22 cellular contexts compared by ENCODE assay signal in the genomic region with DNA sequence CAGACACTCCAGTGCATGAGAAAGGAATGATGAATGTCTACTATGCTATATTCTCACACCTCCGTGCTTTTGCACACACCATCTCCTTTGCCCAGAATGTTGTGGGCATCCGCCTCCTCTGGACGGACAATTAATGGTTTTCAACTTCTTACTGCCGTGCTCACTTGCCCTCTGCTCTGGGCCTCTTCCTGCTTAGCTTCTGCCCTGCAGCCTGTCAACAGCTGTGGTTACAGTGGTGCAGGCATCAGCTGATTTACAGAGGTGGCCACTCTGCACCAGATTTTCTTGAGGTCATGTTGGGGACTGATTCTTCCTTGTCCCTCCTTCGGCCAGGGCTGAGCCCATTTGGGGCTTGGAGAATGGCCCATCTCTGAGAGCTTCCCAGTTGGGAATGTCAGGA. TPM values are rescaled to one million over a fixed set of nuclear protein-coding genes. Genes with fewer than 3 reads are reported as not detected.
A peak's percentile ranks its signal among the peaks of the same experiment; 100 is the strongest.
DNase-seq lines count a peak whose midpoint lies in the region; ATAC-seq and TF ChIP-seq lines count a peak whose summit lies in the region.
"Had no signal": no experiment of that assay in that cellular context is flagged by ENCODE, and none has a peak within 500 bp of the region (broad histone marks: within the 10 kb centered on the region; RNA-seq: fewer than 3 reads in every experiment).

No MANE protein-coding gene starts in this region.

- peaks cover 23 to 28% of the 10 kb centered on the region in 2 donors for H3K4me1 Mint-ChIP-seq in effector memory CD8-positive, alpha-beta T cell (ENCODE audit: low read depth in 2 of 2)
- H3K4me1 Mint-ChIP-seq in natural killer cell treated with Interleukin-12 subunit alpha and Interleukin-12 subunit beta and Interleukin-15 and Interleukin-18, amount 100 ng/mL, for 72 hours (ENCODE audit: low read depth in 2 of 2) = peaks cover 23 to 38% of the 10 kb centered on the region in 2 donors
- H3K4me1 Mint-ChIP-seq: B cell had no signal

- intact Hi-C loops in sigmoid colon (cut with DNase I) = no loop called here

- no peaks in the 10 kb centered on the region for H3K9me3 ChIP-seq in sigmoid colon
- H3K9me3 ChIP-seq: A549, SK-N-SH had no signal

- H3K36me3 Mint-ChIP-seq in effector memory CD8-positive, alpha-beta T cell (ENCODE audit: insufficient read depth) = peaks cover 7% of the 10 kb centered on the region
- H3K36me3 Mint-ChIP-seq in natural killer cell treated with Interleukin-12 subunit alpha and Interleukin-12 subunit beta and Interleukin-15 and Interleukin-18, amount 100 ng/mL, for 72 hours = no peaks in the 10 kb centered on the region
- H3K36me3 Mint-ChIP-seq: CD14-positive monocyte had no signal

- no peaks in the 10 kb centered on the region for H3K27me3 ChIP-seq in sigmoid colon

- TF ChIP-seq POLR2A in sigmoid colon (IDR thresholded peaks at IDR 0.05) = no peak

- DNase-seq in MV-4-11 (lab: John Stamatoyannopoulos, UW) (peak; percentile 21), RPMI8226 (peak; percentile 64), sigmoid colon (no peak), NCI-H187 treated with DMSO at 0.1 percent for 48 hours (lab: John Stamatoyannopoulos, UW) (no peak)
- DNase-seq in effector memory CD8-positive, alpha-beta T cell = no peak
- DNase-seq in natural killer cell treated with Interleukin-12 subunit alpha and Interleukin-12 subunit beta and Interleukin-15 and Interleukin-18, amount 100 ng/mL, for 72 hours (ENCODE audit: low spot score) = no peak
- DNase-seq: DMS79 treated with DMSO at 0.1 percent for 48 hours; KBM-7; NCI-H1105 treated with DMSO at 0.1 percent for 48 hours; NCI-H2081; NCI-H2171; NCI-H345; NCI-H524; NCI-H774; NK-92 treated with Interleukin-12 subunit alpha and Interleukin-12 subunit beta, amount 100 ng/mL, for 24 hours; SHP77 treated with DMSO at 0.1 percent for 48 hours; SK-N-SH had no signal

- ATAC-seq in effector memory CD8-positive, alpha-beta T cell (replicated peaks) = peak; percentile 74
- peak; percentile 54 to 66 for ATAC-seq in natural killer cell treated with Interleukin-12 subunit alpha and Interleukin-12 subunit beta and Interleukin-15 and Interleukin-18, amount 100 ng/mL, for 72 hours
- ATAC-seq in GM19455 (IDR thresholded peaks at IDR 0.05; ENCODE audit: unreplicated experiment) (no peak), GM19324 (IDR thresholded peaks at IDR 0.05; ENCODE audit: low FRiP score, unreplicated experiment) (no peak)

- WGBS in sigmoid colon, 2 donors = 41 to 75% methylated on average over 5 of the region's 5 CpGs

- H3K4me3 ChIP-seq in sigmoid colon = no peak overlapping the region
- H3K4me3 ChIP-seq: A549 had no signal

- H3K4me1 ChIP-seq in sigmoid colon = no peaks in the 10 kb centered on the region
- H3K4me1 ChIP-seq: A549 had no signal

- H3K27me3 Mint-ChIP-seq in effector memory CD8-positive, alpha-beta T cell = no peaks in the 10 kb centered on the region
- H3K27me3 Mint-ChIP-seq in natural killer cell treated with Interleukin-12 subunit alpha and Interleukin-12 subunit beta and Interleukin-15 and Interleukin-18, amount 100 ng/mL, for 72 hours = no peaks in the 10 kb centered on the region

- H3K27ac Mint-ChIP-seq in effector memory CD8-positive, alpha-beta T cell = peak overlapping the region in 1 of 2 donors; percentile 66
- H3K27ac Mint-ChIP-seq in natural killer cell treated with Interleukin-12 subunit alpha and Interleukin-12 subunit beta and Interleukin-15 and Interleukin-18, amount 100 ng/mL, for 72 hours = peak overlapping the region in 1 of 2 donors; percentile 38
- H3K27ac Mint-ChIP-seq: B cell, CD14-positive monocyte had no signal

- no peaks in the 10 kb centered on the region for H3K9me3 Mint-ChIP-seq in effector memory CD8-positive, alpha-beta T cell
- no peaks in the 10 kb centered on the region for H3K9me3 Mint-ChIP-seq in natural killer cell treated with Interleukin-12 subunit alpha and Interleukin-12 subunit beta and Interleukin-15 and Interleukin-18, amount 100 ng/mL, for 72 hours

- H3K27ac ChIP-seq in sigmoid colon = no peak overlapping the region
- H3K27ac ChIP-seq: A549 had no signal

- H3K36me3 ChIP-seq in sigmoid colon = no peaks in the 10 kb centered on the region

- no peak for TF ChIP-seq EP300 in sigmoid colon (IDR thresholded peaks at IDR 0.05)

- peak overlapping the region; percentile 21 to 50 for H3K4me3 Mint-ChIP-seq in effector memory CD8-positive, alpha-beta T cell
- peak overlapping the region; percentile 30 for H3K4me3 Mint-ChIP-seq in natural killer cell treated with Interleukin-12 subunit alpha and Interleukin-12 subunit beta and Interleukin-15 and Interleukin-18, amount 100 ng/mL, for 72 hours
- H3K4me3 Mint-ChIP-seq: B cell had no signal

- TF ChIP-seq CTCF in sigmoid colon (IDR thresholded peaks at IDR 0.05) = no peak

RNA-seq across cellular contexts. Expression of a gene that starts 56.5 kb away (rescaled TPM):
- 10 to 100 TPM; 29.6 to 32.8 TPM for total RNA-seq in natural killer cell treated with Interleukin-12 subunit alpha and Interleukin-12 subunit beta and Interleukin-15 and Interleukin-18, amount 100 ng/mL, for 72 hours
- 10 to 100 TPM; 40.5 to 45.7 (median 44.3) TPM for total RNA-seq in sigmoid colon
- 10 to 100 TPM in 2 of 3 donors, 1 to 10 TPM in 1; 9.5 to 37.4 (median 11.4) TPM for polyA plus RNA-seq in sigmoid colon

Comparison
In these comparisons a context has a peak if more than half of its experiments do, and no peak if none do; other contexts are left out.
1. DNase-seq: peak in MV-4-11 (single experiment) and RPMI8226 (single experiment); none in effector memory CD8-positive, alpha-beta T cell (0 of 3), natural killer cell treated with Interleukin-12 subunit alpha and Interleukin-12 subunit beta and Interleukin-15 and Interleukin-18, amount 100 ng/mL, for 72 hours (single experiment), sigmoid colon (single experiment) and NCI-H187 treated with DMSO at 0.1 percent for 48 hours (single experiment).
2. ATAC-seq: peak in effector memory CD8-positive, alpha-beta T cell (single experiment) and natural killer cell treated with Interleukin-12 subunit alpha and Interleukin-12 subunit beta and Interleukin-15 and Interleukin-18, amount 100 ng/mL, for 72 hours (2 of 2); none in GM19455 (single experiment) and GM19324 (single experiment).